26 cellular contexts compared by ENCODE assay signal in the genomic region with DNA sequence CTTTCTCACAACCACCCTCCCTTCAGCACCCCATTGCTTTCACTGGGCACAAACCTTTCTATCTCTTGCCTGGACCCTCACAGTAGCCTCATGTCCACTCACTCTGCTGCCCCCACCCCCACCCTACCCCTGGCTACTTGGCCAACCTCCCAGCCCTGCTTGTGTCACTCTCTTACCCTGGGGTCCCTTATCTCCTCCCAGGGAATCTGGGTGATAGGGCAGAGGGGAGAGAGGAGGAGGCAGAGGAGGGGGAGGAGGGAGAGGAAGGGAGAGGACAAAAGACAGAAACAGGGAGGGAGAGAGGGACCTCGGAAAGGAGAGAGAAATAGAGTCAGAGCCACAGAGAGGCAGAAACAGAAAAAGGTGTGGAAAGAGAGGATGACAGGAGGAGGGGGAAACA. TPM values are rescaled to one million over a fixed set of nuclear protein-coding genes. Genes with fewer than 3 reads are reported as not detected.
DNase-seq lines count a peak whose midpoint lies in the region; ATAC-seq and TF ChIP-seq lines count a peak whose summit lies in the region.
"Had no signal": no experiment of that assay in that cellular context is flagged by ENCODE, and none has a peak within 500 bp of the region (broad histone marks: within the 10 kb centered on the region; RNA-seq: fewer than 3 reads in every experiment).

No MANE protein-coding gene starts in this region.

- H4K20me1 ChIP-seq in osteoblast (ENCODE audit: insufficient read depth, low read length), result no peaks in the 10 kb centered on the region

- H3K27me3 Mint-ChIP-seq in Caco-2 (ENCODE audit: insufficient read depth, unreplicated experiment), result no peaks in the 10 kb centered on the region
- peaks cover 10% of the 10 kb centered on the region for H3K27me3 Mint-ChIP-seq in endodermal cell (ENCODE audit: insufficient read depth)
- H3K27me3 Mint-ChIP-seq in activated naive CD8-positive, alpha-beta T cell treated with anti-CD3 and anti-CD28 coated beads for 36 hours, result no peaks in the 10 kb centered on the region

- peak; percentile 9 for ATAC-seq in left lobe of liver
- ATAC-seq: GM23338 had no signal

- POLR2A ChIA-PET in Caco-2 (lab: Charles Lee), result no interaction called here

- no peak overlapping the region for H3K4me2 ChIP-seq in osteoblast (ENCODE audit: insufficient read depth, low read length)
- H3K4me2 ChIP-seq: GM23338 had no signal

- H2AFZ ChIP-seq in osteoblast (ENCODE audit: low read length), result no peak overlapping the region
- H2AFZ ChIP-seq: GM23338 had no signal

- intact Hi-C loops in Caco-2 (cut with micrococcal nuclease; ENCODE audit: unreplicated experiment), result no loop called here

- H3K36me3 ChIP-seq in Caco-2 (ENCODE audit: control insufficient read depth, insufficient read depth, low read length), result no peaks in the 10 kb centered on the region
- no peaks in the 10 kb centered on the region for H3K36me3 ChIP-seq in endodermal cell (ENCODE audit: control insufficient read depth, insufficient read depth, low read length)
- H3K36me3 ChIP-seq in osteoblast (ENCODE audit: insufficient read depth, low read length), result no peaks in the 10 kb centered on the region
- H3K36me3 ChIP-seq: HAP-1, Peyer's patch, SJSA1 had no signal

- H3K27me3 ChIP-seq in Caco-2 (replicated peaks; ENCODE audit: control insufficient read depth, insufficient read depth, low read length) (no peaks in the 10 kb centered on the region), endodermal cell (ENCODE audit: control insufficient read depth, insufficient read depth, low read length, poor library complexity, severe bottlenecking) (no peaks in the 10 kb centered on the region), osteoblast (ENCODE audit: insufficient read depth, low read length) (peaks cover 11% of the 10 kb centered on the region)
- H3K27me3 ChIP-seq: Peyer's patch, SJSA1 had no signal

- no peak overlapping the region for H3K4me3 Mint-ChIP-seq in Caco-2 (ENCODE audit: unreplicated experiment)
- H3K4me3 Mint-ChIP-seq in endodermal cell, result no peak overlapping the region
- no peak overlapping the region for H3K4me3 Mint-ChIP-seq in activated naive CD8-positive, alpha-beta T cell treated with anti-CD3 and anti-CD28 coated beads for 36 hours
- H3K4me3 Mint-ChIP-seq: CD4-positive, CD25-positive, alpha-beta regulatory T cell; GM23338 had no signal

- H3K27ac Mint-ChIP-seq in Caco-2 (ENCODE audit: unreplicated experiment) (peak overlapping the region; percentile 20), endodermal cell (no peak overlapping the region)
- H3K27ac Mint-ChIP-seq in activated naive CD8-positive, alpha-beta T cell treated with anti-CD3 and anti-CD28 coated beads for 36 hours, result no peak overlapping the region
- H3K27ac Mint-ChIP-seq: CD4-positive, CD25-positive, alpha-beta regulatory T cell; GM23338 had no signal

- H3K4me1 ChIP-seq in Caco-2 (peaks cover 44% of the 10 kb centered on the region), endodermal cell (ENCODE audit: control insufficient read depth, insufficient read depth, low read length) (no peaks in the 10 kb centered on the region), osteoblast (ENCODE audit: insufficient read depth, low read length) (peaks cover 14% of the 10 kb centered on the region)
- H3K4me1 ChIP-seq: HAP-1, Peyer's patch, SJSA1 had no signal

- no TSS peak for BruUV-seq in Caco-2 (replicated peaks; lab: Mats Ljungman, UMichigan)

- WGBS in endodermal cell (ENCODE audit: insufficient coverage in 1 of 2, insufficient read length in 1 of 2), 2 experiments, result 61 to 80% methylated on average over 1 of the region's 1 CpG

- H3K79me2 ChIP-seq in osteoblast (ENCODE audit: insufficient read depth, low read length), result no peaks in the 10 kb centered on the region

- H3K36me3 Mint-ChIP-seq in Caco-2 (ENCODE audit: insufficient read depth, unreplicated experiment) (no peaks in the 10 kb centered on the region), endodermal cell (ENCODE audit: low read depth) (no peaks in the 10 kb centered on the region)
- H3K36me3 Mint-ChIP-seq in activated naive CD8-positive, alpha-beta T cell treated with anti-CD3 and anti-CD28 coated beads for 36 hours, result no peaks in the 10 kb centered on the region
- H3K36me3 Mint-ChIP-seq: CD4-positive, CD25-positive, alpha-beta regulatory T cell had no signal

- H3K4me3 ChIP-seq in Caco-2 (ENCODE audit: low read depth, low read length) (no peak overlapping the region), endodermal cell (ENCODE audit: low read length) (no peak overlapping the region), osteoblast (ENCODE audit: insufficient read depth, low read length) (no peak overlapping the region)
- H3K4me3 ChIP-seq: GM23338, HAP-1, Peyer's patch, SJSA1 had no signal

- H3K4me1 Mint-ChIP-seq in Caco-2 (ENCODE audit: low read depth, unreplicated experiment) (peaks cover 19% of the 10 kb centered on the region), endodermal cell (peaks cover 28% of the 10 kb centered on the region)
- no peaks in the 10 kb centered on the region for H3K4me1 Mint-ChIP-seq in activated naive CD8-positive, alpha-beta T cell treated with anti-CD3 and anti-CD28 coated beads for 36 hours
- H3K4me1 Mint-ChIP-seq: CD4-positive, CD25-positive, alpha-beta regulatory T cell had no signal

- H3K9me3 ChIP-seq in Caco-2 (no peaks in the 10 kb centered on the region), endodermal cell (ENCODE audit: control insufficient read depth, low read length) (no peaks in the 10 kb centered on the region), osteoblast (ENCODE audit: low read depth, low read length) (peaks cover 7% of the 10 kb centered on the region)
- H3K9me3 ChIP-seq: HAP-1, Peyer's patch, SJSA1 had no signal

- H3K27ac ChIP-seq in endodermal cell (ENCODE audit: low read depth, low read length), result no peak overlapping the region
- H3K27ac ChIP-seq in osteoblast (ENCODE audit: low read depth, low read length), result no peak overlapping the region
- H3K27ac ChIP-seq: Peyer's patch, SJSA1 had no signal

- H3K9me3 Mint-ChIP-seq in Caco-2 (ENCODE audit: unreplicated experiment), result peaks cover 27% of the 10 kb centered on the region
- H3K9me3 Mint-ChIP-seq in endodermal cell, result no peaks in the 10 kb centered on the region
- H3K9me3 Mint-ChIP-seq in activated naive CD8-positive, alpha-beta T cell treated with anti-CD3 and anti-CD28 coated beads for 36 hours, result peaks cover 3% of the 10 kb centered on the region
- H3K9me3 Mint-ChIP-seq: GM23338 had no signal

- H3K9ac ChIP-seq in endodermal cell (ENCODE audit: extremely low read depth, low read length, poor library complexity, severe bottlenecking), result no peak overlapping the region

- CTCF ChIA-PET in Caco-2 (lab: Charles Lee), result no interaction called here

- DNase-seq in Caco-2, result peak in 1 of 2 experiments; percentile 5
- peak; percentile 25 for DNase-seq in endodermal cell
- DNase-seq in left lobe of liver (ENCODE audit: low spot score), result no peak
- peak; percentile 39 for DNase-seq in osteoblast (ENCODE audit: insufficient read length, low spot score, missing footprints)
- no peak for DNase-seq in Ammon's horn (ENCODE audit: low spot score)
- DNase-seq in GF-D8 (lab: John Stamatoyannopoulos, UW), result no peak
- no peak for DNase-seq in activated naive CD8-positive, alpha-beta T cell treated with anti-CD3 and anti-CD28 coated beads for 36 hours
- DNase-seq: CD4-positive, CD25-positive, alpha-beta regulatory T cell; COR-L47; DMS153; KG1; NCI-H1092; NCI-H1436; NCI-H1930; NCI-H2171; NCI-H345; NCI-H524; NCI-H774; NK-92 treated with Interleukin-12 subunit alpha and Interleukin-12 subunit beta, amount 100 ng/mL, for 24 hours; Peyer's patch had no signal

- TF ChIP-seq CTCF in Caco-2 (IDR thresholded peaks at IDR 0.05; ENCODE audit: insufficient read depth in 1 of 2, low read depth in 1 of 2, low read length in 1 of 2, severe bottlenecking in 1 of 2, unreplicated experiment in 1 of 2) (no peak), endodermal cell (conservative IDR thresholded peaks at IDR 0.05) (no peak), osteoblast (IDR thresholded peaks at IDR 0.05; ENCODE audit: extremely low read depth, low read depth, low read length) (no peak)

RNA-seq across cellular contexts. Expression of a gene that starts 25.0 kb away (rescaled TPM):
- total RNA-seq in Caco-2 (2022) (54.6 and 55.0 TPM in 2 replicates), endodermal cell (10 to 100 TPM; 11.4 to 16.3 TPM), left lobe of liver (18.5 TPM), osteoblast (not detected in 2 replicates)
- 3.3 TPM for polyA plus RNA-seq in endodermal cell (2013, experiment 1 of 2)
- polyA plus RNA-seq in endodermal cell (2013, experiment 2 of 2), result 4.1 TPM
- not detected for total RNA-seq in activated naive CD8-positive, alpha-beta T cell treated with anti-CD3 and anti-CD28 coated beads for 36 hours
- total RNA-seq: A673; CD4-positive, CD25-positive, alpha-beta regulatory T cell; Daoy; HT1080 had no signal
- polyA plus RNA-seq: CD4-positive, CD25-positive, alpha-beta regulatory T cell had no signal

RNA-seq across cellular contexts. Expression of a gene that starts 31.2 kb away (rescaled TPM):
- total RNA-seq in Caco-2 (2022) (31.1 and 41.3 TPM in 2 replicates), endodermal cell (10 to 100 TPM; 43.8 to 69.5 TPM), left lobe of liver (51.0 TPM), osteoblast (10.1 and 11.8 TPM in 2 replicates)
- polyA plus RNA-seq in endodermal cell (2013, experiment 1 of 2), result 27.0 TPM
- 29.4 TPM for polyA plus RNA-seq in endodermal cell (2013, experiment 2 of 2)
- total RNA-seq in activated naive CD8-positive, alpha-beta T cell treated with anti-CD3 and anti-CD28 coated beads for 36 hours, result 10 to 100 TPM; 11.4 to 12.2 TPM
- polyA plus RNA-seq: CD4-positive, CD25-positive, alpha-beta regulatory T cell had no signal

RNA-seq across cellular contexts. Expression of a gene that starts 46.0 kb away (rescaled TPM):
- 2.2 and 2.6 TPM in 2 replicates for total RNA-seq in Caco-2 (2022)
- total RNA-seq in endodermal cell, result 1 to 10 TPM in 1 of 2 donors, under 1 TPM in 1; 0.68 to 2.9 TPM
- polyA plus RNA-seq in endodermal cell (2013, experiment 1 of 2), result 0.32 TPM
- polyA plus RNA-seq in endodermal cell (2013, experiment 2 of 2), result 0.58 TPM
- total RNA-seq in left lobe of liver, result 6,364 TPM
- total RNA-seq in osteoblast, result not detected in 2 replicates
- total RNA-seq in activated naive CD8-positive, alpha-beta T cell treated with anti-CD3 and anti-CD28 coated beads for 36 hours, result not detected
- total RNA-seq: A673; CD4-positive, CD25-positive, alpha-beta regulatory T cell had no signal
- polyA plus RNA-seq: CD4-positive, CD25-positive, alpha-beta regulatory T cell had no signal

Comparison
In these comparisons a context has a peak if more than half of its experiments do, and no peak if none do; other contexts are left out.
1. DNase-seq: peak in endodermal cell (single experiment) and osteoblast (single experiment); none in left lobe of liver (single experiment), Ammon's horn (single experiment), GF-D8 (single experiment) and activated naive CD8-positive, alpha-beta T cell treated with anti-CD3 and anti-CD28 coated beads for 36 hours (single experiment).
2. RNA of a gene that starts 25.0 kb away (total RNA-seq): 54.6 to 55.0 TPM in Caco-2, 18.5 TPM in left lobe of liver (single experiment) and 11.4 to 16.3 TPM in endodermal cell; not detected in osteoblast and not detected in activated naive CD8-positive, alpha-beta T cell treated with anti-CD3 and anti-CD28 coated beads for 36 hours; every median in the first group is over 10 times any median in the second.
3. RNA of a gene that starts 46.0 kb away (total RNA-seq): 6,364 TPM in left lobe of liver (single experiment); 0.68 to 2.9 TPM in endodermal cell, 2.2 to 2.6 TPM in Caco-2, not detected in osteoblast and not detected in activated naive CD8-positive, alpha-beta T cell treated with anti-CD3 and anti-CD28 coated beads for 36 hours; every median in the first group is over 1,000 times any median in the second.